In genomic region chr2:156435725-156436476, GRCh38 we compare ENCODE assay signal across 8 cellular contexts. TPM values are rescaled to one million over a fixed set of nuclear protein-coding genes. Genes with fewer than 3 reads are reported as not detected.
DNase-seq lines count a peak whose midpoint lies in the region; ATAC-seq and TF ChIP-seq lines count a peak whose summit lies in the region.

TSS of gene GPD2 (plus strand) at chr2:156436379. CDS start at chr2:156476106, 39,727 bp downstream.

- no peaks in the 10 kb centered on the region for H3K27me3 ChIP-seq in Caco-2 (replicated peaks; ENCODE audit: control insufficient read depth, insufficient read depth, low read length)
- no peaks in the 10 kb centered on the region for H3K27me3 ChIP-seq in HL-60 (ENCODE audit: insufficient read depth, poor library complexity, severe bottlenecking)
- no peaks in the 10 kb centered on the region for H3K27me3 ChIP-seq in Peyer's patch

- H3K27ac Mint-ChIP-seq in Caco-2 (ENCODE audit: unreplicated experiment) (peak within 1 kb of the TSS; percentile 83), naive B cell (peak within 1 kb of the TSS; percentile 90 to 97 (median 94))
- peak within 1 kb of the TSS; percentile 98 for H3K27ac Mint-ChIP-seq in activated T-helper 1 cell treated with anti-CD3 and anti-CD28 coated beads, Interleukin-12 subunit alpha, Interleukin-12 subunit beta, Interleukin-2, Interleukin-4 antibody, amounts not matched to agents 30 ng/mL and 10 ng/mL and 1 ng/mL, durations not matched to agents 14 hours and 24 hours and 36 hours

- TSS peak; percentile 80 for BruUV-seq in Caco-2 (replicated peaks; lab: Mats Ljungman, UMichigan)

- peak; percentile 93 to 94 for DNase-seq in Caco-2
- DNase-seq in HL-60 (ENCODE audit: low read depth in 1 of 2, low spot score in 1 of 2): peak; percentile 30 to 83
- DNase-seq in Peyer's patch: peak; percentile 63 to 94 (median 91)
- peak; percentile 56 for DNase-seq in activated T-helper 1 cell treated with anti-CD3 and anti-CD28 coated beads, Interleukin-12 subunit alpha, Interleukin-12 subunit beta, Interleukin-2, Interleukin-4 antibody, amounts not matched to agents 30 ng/mL and 10 ng/mL and 1 ng/mL, durations not matched to agents 14 hours and 24 hours and 36 hours (ENCODE audit: low spot score)
- DNase-seq in fibroblast of gingiva (ENCODE audit: low read depth): peak; percentile 93
- peak; percentile 74 for DNase-seq in naive B cell
- peak; percentile 33 to 73 (median 50) for DNase-seq in stimulated activated naive CD4-positive, alpha-beta T cell (lab: John Stamatoyannopoulos, UW)

- peak; percentile 53 for ATAC-seq in GM19463 (IDR thresholded peaks at IDR 0.05; ENCODE audit: unreplicated experiment)
- peak; percentile 71 to 77 for ATAC-seq in naive B cell (ENCODE audit: low read depth in 2 of 2)

- H3K4me1 ChIP-seq in Caco-2: peaks cover 27% of the 10 kb centered on the region
- H3K4me1 ChIP-seq in Peyer's patch: peaks cover 0 to 28% (median 8%) of the 10 kb centered on the region in 4 donors

- peak; percentile 77 to 83 for TF ChIP-seq POLR2A in Peyer's patch (IDR thresholded peaks at IDR 0.05)

- no peaks in the 10 kb centered on the region for H3K36me3 ChIP-seq in Caco-2 (ENCODE audit: control insufficient read depth, insufficient read depth, low read length)
- no peaks in the 10 kb centered on the region for H3K36me3 ChIP-seq in Peyer's patch

- CTCF ChIA-PET in Caco-2 (lab: Charles Lee): interaction anchor here (0.6 to 1.0 kb wide), 2 partner anchors 35 to 102 kb away, joined by 3 read pairs; no protein-coding TSS in a partner anchor

- H3K36me3 Mint-ChIP-seq in Caco-2 (ENCODE audit: insufficient read depth, unreplicated experiment): peaks cover 17% of the 10 kb centered on the region
- peaks cover 16% of the 10 kb centered on the region for H3K36me3 Mint-ChIP-seq in activated T-helper 1 cell treated with anti-CD3 and anti-CD28 coated beads, Interleukin-12 subunit alpha, Interleukin-12 subunit beta, Interleukin-2, Interleukin-4 antibody, amounts not matched to agents 30 ng/mL and 10 ng/mL and 1 ng/mL, durations not matched to agents 14 hours and 24 hours and 36 hours (ENCODE audit: low read depth)
- H3K36me3 Mint-ChIP-seq in naive B cell: peaks cover 0 to 9% of the 10 kb centered on the region in 2 donors

- intact Hi-C loops in Caco-2 (cut with micrococcal nuclease; ENCODE audit: unreplicated experiment): loop anchor here (1.0 to 5.0 kb wide), 7 partner anchors 29 to 153 kb away; no protein-coding TSS in a partner anchor
- intact Hi-C loops in activated T-helper 1 cell treated with anti-CD3 and anti-CD28 coated beads, Interleukin-12 subunit alpha, Interleukin-12 subunit beta, Interleukin-2, Interleukin-4 antibody, amounts not matched to agents 30 ng/mL and 10 ng/mL and 1 ng/mL, durations not matched to agents 14 hours and 24 hours and 36 hours (cut with micrococcal nuclease): loop anchor here (1.0 to 5.0 kb wide), 6 partner anchors 35 to 153 kb away; no protein-coding TSS in a partner anchor

- H3K27me3 Mint-ChIP-seq in Caco-2 (ENCODE audit: insufficient read depth, unreplicated experiment) (no peaks in the 10 kb centered on the region), naive B cell (no peaks in the 10 kb centered on the region)
- peaks cover 2% of the 10 kb centered on the region for H3K27me3 Mint-ChIP-seq in activated T-helper 1 cell treated with anti-CD3 and anti-CD28 coated beads, Interleukin-12 subunit alpha, Interleukin-12 subunit beta, Interleukin-2, Interleukin-4 antibody, amounts not matched to agents 30 ng/mL and 10 ng/mL and 1 ng/mL, durations not matched to agents 14 hours and 24 hours and 36 hours (ENCODE audit: insufficient read depth)

- H3K4me1 Mint-ChIP-seq in Caco-2 (ENCODE audit: low read depth, unreplicated experiment): peaks cover 17% of the 10 kb centered on the region
- peaks cover 34% of the 10 kb centered on the region for H3K4me1 Mint-ChIP-seq in activated T-helper 1 cell treated with anti-CD3 and anti-CD28 coated beads, Interleukin-12 subunit alpha, Interleukin-12 subunit beta, Interleukin-2, Interleukin-4 antibody, amounts not matched to agents 30 ng/mL and 10 ng/mL and 1 ng/mL, durations not matched to agents 14 hours and 24 hours and 36 hours (ENCODE audit: low read depth)
- peaks cover 22 to 28% (median 24%) of the 10 kb centered on the region in 3 donors for H3K4me1 Mint-ChIP-seq in naive B cell

- peak within 1 kb of the TSS; percentile 90 for H3K4me3 Mint-ChIP-seq in Caco-2 (ENCODE audit: unreplicated experiment)
- peak within 1 kb of the TSS; percentile 92 for H3K4me3 Mint-ChIP-seq in activated T-helper 1 cell treated with anti-CD3 and anti-CD28 coated beads, Interleukin-12 subunit alpha, Interleukin-12 subunit beta, Interleukin-2, Interleukin-4 antibody, amounts not matched to agents 30 ng/mL and 10 ng/mL and 1 ng/mL, durations not matched to agents 14 hours and 24 hours and 36 hours
- peak within 1 kb of the TSS; percentile 89 to 98 (median 96) for H3K4me3 Mint-ChIP-seq in naive B cell

- TF ChIP-seq CTCF in Caco-2 (IDR thresholded peaks at IDR 0.05; ENCODE audit: insufficient read depth in 1 of 2, low read depth in 1 of 2, low read length in 1 of 2, severe bottlenecking in 1 of 2, unreplicated experiment in 1 of 2): peak in 1 of 2 experiments; percentile 36
- no peak for TF ChIP-seq CTCF in HL-60 (IDR thresholded peaks at IDR 0.05; ENCODE audit: insufficient read depth, low read length)
- peak in 2 of 6 experiments; percentile 8 to 17 for TF ChIP-seq CTCF in Peyer's patch (IDR thresholded peaks at IDR 0.05)

- H3K9me3 Mint-ChIP-seq in Caco-2 (ENCODE audit: unreplicated experiment) (no peaks in the 10 kb centered on the region), naive B cell (no peaks in the 10 kb centered on the region)
- no peaks in the 10 kb centered on the region for H3K9me3 Mint-ChIP-seq in activated T-helper 1 cell treated with anti-CD3 and anti-CD28 coated beads, Interleukin-12 subunit alpha, Interleukin-12 subunit beta, Interleukin-2, Interleukin-4 antibody, amounts not matched to agents 30 ng/mL and 10 ng/mL and 1 ng/mL, durations not matched to agents 14 hours and 24 hours and 36 hours

- H3K4me3 ChIP-seq in Caco-2 (ENCODE audit: low read depth, low read length) (peak within 1 kb of the TSS; percentile 48), HL-60 (replicated peaks; ENCODE audit: insufficient read depth, low read length) (peak within 1 kb of the TSS; percentile 69), Peyer's patch (peak within 1 kb of the TSS; percentile 71 to 76 (median 74))

- H3K9me3 ChIP-seq in Caco-2: no peaks in the 10 kb centered on the region
- no peaks in the 10 kb centered on the region for H3K9me3 ChIP-seq in Peyer's patch

- H3K27ac ChIP-seq in HL-60 (replicated peaks) (peak within 1 kb of the TSS; percentile 76), Peyer's patch (peak within 1 kb of the TSS; percentile 88 to 97 (median 94))

- POLR2A ChIA-PET in Caco-2 (lab: Charles Lee): interaction anchor here (0.6 to 1.4 kb wide), 3 partner anchors 12 to 30 kb away, joined by 3 to 7 read pairs (median 3); no protein-coding TSS in a partner anchor

RNA-seq across cellular contexts. Expression of gene GPD2, which starts in this region (rescaled TPM):
- total RNA-seq in Caco-2 (2022) (56.8 and 58.3 TPM in 2 replicates), Peyer's patch (100 to 1,000 TPM in 1 of 4 donors, 10 to 100 TPM in 3; 50.3 to 125 (median 83.4) TPM)
- total RNA-seq in activated T-helper 1 cell treated with anti-CD3 and anti-CD28 coated beads, Interleukin-12 subunit alpha, Interleukin-12 subunit beta, Interleukin-2, Interleukin-4 antibody, amounts not matched to agents 30 ng/mL and 10 ng/mL and 1 ng/mL, durations not matched to agents 14 hours and 24 hours and 36 hours: 15.7 and 18.1 TPM in 2 replicates
- polyA plus RNA-seq in naive B cell (ENCODE audit: low read depth in 6 of 6): 10 to 100 TPM in 1 of 6 donors, 1 to 10 TPM in 5; 5.8 to 11.4 (median 7.5) TPM

Comparison
In these comparisons a context has a peak if more than half of its experiments do, and no peak if none do; other contexts are left out.
1. Peak in every context shown above with its lines: DNase-seq, ATAC-seq, H3K4me3 ChIP-seq and H3K27ac ChIP-seq.